In the genomic region with DNA sequence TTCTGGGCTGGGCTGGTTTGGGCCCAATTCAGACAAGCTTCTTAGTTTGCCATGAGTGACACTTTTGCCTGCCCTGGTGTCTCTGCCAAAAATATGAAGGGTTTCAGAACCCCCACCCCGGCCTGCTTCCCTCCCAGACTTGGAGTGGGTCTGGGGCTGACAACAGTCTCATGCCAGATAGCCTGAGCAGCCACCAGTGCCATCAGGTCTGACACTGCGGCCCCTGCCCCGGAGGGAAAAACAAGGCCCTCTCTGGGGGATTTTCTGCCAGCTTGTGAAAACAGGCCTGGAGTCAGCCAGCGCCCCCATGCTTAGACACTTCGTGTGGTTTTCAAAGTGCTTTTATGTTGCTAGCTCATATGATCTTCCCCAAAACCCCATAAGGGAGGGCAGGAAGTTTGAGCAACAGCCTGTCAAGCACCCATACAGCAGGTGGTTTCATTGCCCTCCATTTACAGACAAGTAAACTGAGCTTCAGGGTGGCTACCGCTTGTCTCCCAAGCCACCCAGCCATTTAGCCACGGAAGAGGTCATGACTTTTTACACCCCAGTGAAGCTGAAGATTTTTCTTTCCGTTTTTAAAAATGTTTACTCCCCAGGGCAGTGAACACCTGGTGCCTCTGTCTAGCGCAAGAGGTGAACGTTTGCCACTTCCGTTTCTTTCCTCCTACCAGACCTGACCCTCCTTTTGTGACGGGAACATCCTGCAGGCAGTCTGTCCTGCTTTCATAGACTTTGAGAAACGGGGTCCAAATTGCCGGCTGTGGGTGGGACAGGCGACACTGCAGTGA, we compare ENCODE assay signal across 9 cellular contexts.
A peak's percentile ranks its signal among the peaks of the same experiment; 100 is the strongest.
DNase-seq lines count a peak whose midpoint lies in the region; ATAC-seq and TF ChIP-seq lines count a peak whose summit lies in the region.
"Had no signal": no experiment of that assay in that cellular context is flagged by ENCODE, and none has a peak within 500 bp of the region (broad histone marks: within the 10 kb centered on the region; RNA-seq: fewer than 3 reads in every experiment).

No MANE protein-coding gene starts in this region.

- H3K36me3 ChIP-seq in PC-3 (ENCODE audit: low read depth, low read length) = peaks cover 6% of the 10 kb centered on the region; the same call in 1 of the 2 replicates

- H3K27me3 ChIP-seq in PC-3 (ENCODE audit: low read length) = no peaks in the 10 kb centered on the region

- DNase-seq in GM10266 (ENCODE audit: extremely low spot score) (peak; percentile 78), Kasumi-1 (lab: John Stamatoyannopoulos, UW) (peak; percentile 93 to 95), amygdala (lab: John Stamatoyannopoulos, UW) (no peak), PC-3 (no peak)
- peak; percentile 56 for DNase-seq in activated CD4-positive, alpha-beta T cell treated with anti-CD3 and anti-CD28 coated beads for 1 hour
- peak in 2 of 3 donors; percentile 44 to 60 for DNase-seq in stimulated activated CD4-positive, alpha-beta T cell treated with anti-CD3 and anti-CD28 coated beads, TNF-alpha, amount 100 ng/mL, for 1 hour (ENCODE audit: low read depth in 3 of 3, low spot score in 1 of 3)

- peaks cover 28% of the 10 kb centered on the region; the same call in 1 of the 2 replicates for H4K20me1 ChIP-seq in PC-3 (ENCODE audit: low read length)

- no peaks in the 10 kb centered on the region for H3K9me3 ChIP-seq in PC-3 (ENCODE audit: low read length)

- H3K4me3 ChIP-seq in PC-3 (ENCODE audit: low read length) = no peak overlapping the region
- H3K4me3 ChIP-seq: K562 had no signal

- TF ChIP-seq CTCF in GM10266 (IDR thresholded peaks at IDR 0.05; ENCODE audit: control insufficient read depth, insufficient read depth, low read depth, missing control alignments) = peak; percentile 15
- no peak for TF ChIP-seq CTCF in PC-3 (conservative IDR thresholded peaks at IDR 0.05; ENCODE audit: low read depth, low read length)

- intact Hi-C loops in PC-3 (cut with micrococcal nuclease) = no loop called here

- no peak overlapping the region for H3K27ac ChIP-seq in PC-3 (ENCODE audit: low read length)

- no peak overlapping the region for H3K4me2 ChIP-seq in PC-3 (ENCODE audit: low read length)

- no peaks in the 10 kb centered on the region for H3K9me2 ChIP-seq in PC-3 (replicated peaks; ENCODE audit: low read length)

- H3K79me2 ChIP-seq in PC-3 (ENCODE audit: low read length) = peaks cover 57% of the 10 kb centered on the region

- no peaks in the 10 kb centered on the region for H3K4me1 ChIP-seq in PC-3 (ENCODE audit: insufficient read depth, low read length)

- no peak overlapping the region for H3K9ac ChIP-seq in PC-3 (ENCODE audit: low read length)

- peak; percentile 40 for ATAC-seq in GM21526 (IDR thresholded peaks at IDR 0.05; ENCODE audit: low FRiP score, unreplicated experiment)
- peak; percentile 19 for ATAC-seq in esophagus mucosa
- no peak for ATAC-seq in PC-3
- ATAC-seq: K562 had no signal

- no TSS peak for BruUV-seq in PC-3 (replicated peaks; lab: Mats Ljungman, UMichigan)

- POLR2A ChIA-PET in PC-3 (lab: Charles Lee; ENCODE audit: unreplicated experiment) = no interaction called here

- no peak overlapping the region for H2AFZ ChIP-seq in PC-3 (ENCODE audit: low read length)

- CTCF ChIA-PET in PC-3 (lab: Charles Lee) = no interaction called here

- H3F3A ChIP-seq in PC-3 (ENCODE audit: low read length, unreplicated experiment) = no peaks in the 10 kb centered on the region

Comparison
In these comparisons a context has a peak if more than half of its experiments do, and no peak if none do; other contexts are left out.
1. DNase-seq: peak in GM10266 (single experiment), Kasumi-1 (2 of 2), activated CD4-positive, alpha-beta T cell treated with anti-CD3 and anti-CD28 coated beads for 1 hour (single experiment) and stimulated activated CD4-positive, alpha-beta T cell treated with anti-CD3 and anti-CD28 coated beads, TNF-alpha, amount 100 ng/mL, for 1 hour (2 of 3); none in amygdala (0 of 56) and PC-3 (single experiment).